In the genomic region with DNA sequence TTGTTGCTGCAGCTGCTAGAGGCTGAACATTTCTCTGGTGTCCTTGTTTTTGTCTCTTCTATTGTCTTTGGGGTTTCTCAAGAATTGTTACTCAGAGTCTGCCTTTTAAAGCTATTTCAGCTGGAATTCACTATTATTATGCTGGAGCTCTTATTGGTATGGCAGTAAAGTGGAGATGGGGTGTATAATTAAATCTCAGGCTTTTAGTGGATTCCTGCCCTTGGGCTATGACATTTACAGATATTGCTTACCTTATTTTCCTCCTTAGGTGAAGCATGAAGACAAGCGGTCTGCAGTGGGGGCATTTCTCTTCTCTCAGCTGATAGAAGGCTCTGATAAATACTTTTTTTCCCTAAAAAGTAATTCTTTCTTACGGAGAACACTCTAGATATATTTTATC, we compare ENCODE assay signal across 22 cellular contexts.
"Had no signal": no experiment of that assay in that cellular context is flagged by ENCODE, and none has a peak within 500 bp of the region (broad histone marks: within the 10 kb centered on the region; RNA-seq: fewer than 3 reads in every experiment).

No MANE protein-coding gene starts in this region.

- H3K9me3 Mint-ChIP-seq: nephron, neural progenitor cell had no signal

- H3K4me1 Mint-ChIP-seq: immature natural killer cell; memory B cell; naive thymus-derived CD4-positive, alpha-beta T cell; nephron; neural progenitor cell; stimulated activated naive CD8-positive, alpha-beta T cell treated with anti-CD3 and anti-CD28 coated beads, Interleukin-15, amount 100 ng/mL, for 72 hours had no signal

- H3K36me3 Mint-ChIP-seq: immature natural killer cell; memory B cell; naive thymus-derived CD4-positive, alpha-beta T cell; neural progenitor cell had no signal

- DNase-seq: cortex of kidney; effector memory CD8-positive, alpha-beta T cell; erythroblast; esophagus squamous epithelium; foreskin melanocyte; hypothalamus; immature natural killer cell; left ventricle myocardium superior; midbrain; naive thymus-derived CD4-positive, alpha-beta T cell; stimulated activated CD4-positive, alpha-beta T cell treated with anti-CD3 and anti-CD28 coated beads, Interleukin-12 subunit alpha, Interleukin-12 subunit beta, amount 100 ng/mL, for 4 hours; stimulated activated CD4-positive, alpha-beta T cell treated with anti-CD3 and anti-CD28 coated beads, Interleukin-1b, Interleukin-23, amount 100 ng/mL, for 48 hours; stimulated activated CD4-positive, alpha-beta T cell treated with anti-CD3 and anti-CD28 coated beads, Interleukin-4, amount 100 ng/mL, for 1 hour; stimulated activated CD8-positive, alpha-beta memory T cell treated with anti-CD3 and anti-CD28 coated beads, Interleukin-4, amount 100 ng/mL, for 48 hours; stimulated activated naive CD4-positive, alpha-beta T cell; stimulated activated naive CD8-positive, alpha-beta T cell treated with anti-CD3 and anti-CD28 coated beads, Interleukin-15, amount 100 ng/mL, for 72 hours; thyroid gland; trophoblast cell had no signal

- H3K27me3 Mint-ChIP-seq: effector memory CD8-positive, alpha-beta T cell; memory B cell; naive thymus-derived CD4-positive, alpha-beta T cell; stimulated activated naive CD8-positive, alpha-beta T cell treated with anti-CD3 and anti-CD28 coated beads, Interleukin-15, amount 100 ng/mL, for 72 hours had no signal

- ATAC-seq: effector memory CD8-positive, alpha-beta T cell; left ventricle myocardium superior; naive thymus-derived CD4-positive, alpha-beta T cell; sciatic nerve; stimulated activated naive CD8-positive, alpha-beta T cell treated with anti-CD3 and anti-CD28 coated beads, Interleukin-15, amount 100 ng/mL, for 72 hours had no signal

- H3K4me3 Mint-ChIP-seq: effector memory CD8-positive, alpha-beta T cell; immature natural killer cell; memory B cell; naive thymus-derived CD4-positive, alpha-beta T cell; nephron; neural progenitor cell; stimulated activated naive CD8-positive, alpha-beta T cell treated with anti-CD3 and anti-CD28 coated beads, Interleukin-15, amount 100 ng/mL, for 72 hours had no signal

- H3K27ac Mint-ChIP-seq: effector memory CD8-positive, alpha-beta T cell; immature natural killer cell; memory B cell; naive thymus-derived CD4-positive, alpha-beta T cell; nephron; neural progenitor cell; stimulated activated naive CD8-positive, alpha-beta T cell treated with anti-CD3 and anti-CD28 coated beads, Interleukin-15, amount 100 ng/mL, for 72 hours had no signal
